In the genomic region with DNA sequence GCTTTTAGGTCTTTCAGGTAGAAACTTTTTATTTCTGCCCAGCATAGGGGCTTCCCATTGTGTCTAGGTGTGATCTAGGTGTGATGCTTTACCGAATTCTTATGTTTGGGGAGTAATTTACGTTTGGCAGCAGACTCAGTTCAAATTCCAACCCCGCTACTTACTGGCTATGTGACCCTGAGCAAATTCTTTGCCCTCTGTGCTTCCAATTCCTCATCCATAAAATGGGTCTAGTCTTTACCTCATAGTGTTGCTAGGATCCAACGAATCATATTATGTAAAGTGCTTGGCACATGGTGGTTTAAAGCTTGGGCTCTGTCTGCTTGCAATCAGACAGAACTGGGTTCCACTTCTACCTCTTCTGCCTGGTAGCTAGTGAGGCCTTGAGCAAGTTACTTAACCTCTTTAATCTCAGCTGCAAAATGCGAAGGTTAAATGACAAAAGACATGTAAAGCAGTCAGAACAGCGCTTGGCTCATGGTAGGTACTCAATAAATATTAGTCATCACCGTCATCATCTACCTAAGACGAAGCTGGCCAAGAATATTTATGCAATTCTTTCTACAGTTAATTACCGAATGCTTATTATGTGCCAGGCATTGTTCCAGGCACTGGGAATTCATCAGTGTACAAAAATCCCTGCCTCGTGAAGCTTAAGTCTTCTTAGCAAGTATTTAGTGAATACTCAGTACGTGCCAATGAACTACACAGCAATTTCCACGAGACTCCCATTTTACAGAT, we compare ENCODE assay signal across 7 cellular contexts. TPM values are rescaled to one million over a fixed set of nuclear protein-coding genes. Genes with fewer than 3 reads are reported as not detected.
DNase-seq lines count a peak whose midpoint lies in the region; ATAC-seq lines count a peak whose summit lies in the region.

No MANE protein-coding gene starts in this region.

- H3K27ac ChIP-seq in iPS-20b (ENCODE audit: low read length): peak overlapping the region; percentile 78

- H3K9me3 ChIP-seq in iPS-20b (ENCODE audit: insufficient read depth, low read depth, low read length): no peaks in the 10 kb centered on the region

- H3K9ac ChIP-seq in iPS-20b (ENCODE audit: low read depth, low read length): peak overlapping the region; percentile 78; the same call in 1 of the 2 replicates

- H3K27me3 Mint-ChIP-seq in activated T-helper 17 cell treated with anti-CD3 and anti-CD28 coated beads, Interleukin-2, amount 50 U/mL, for 72 hours: peaks cover under 1% of the 10 kb centered on the region
- H3K27me3 Mint-ChIP-seq in stimulated activated naive CD8-positive, alpha-beta T cell treated with anti-CD3 and anti-CD28 coated beads, Interleukin-15, amount 100 ng/mL, for 72 hours: peaks cover 30% of the 10 kb centered on the region

- no peak for ATAC-seq in activated T-helper 17 cell treated with anti-CD3 and anti-CD28 coated beads, Interleukin-2, amount 50 U/mL, for 72 hours (replicated peaks)
- no peak for ATAC-seq in stimulated activated naive CD8-positive, alpha-beta T cell treated with anti-CD3 and anti-CD28 coated beads, Interleukin-15, amount 100 ng/mL, for 72 hours

- H3K4me3 Mint-ChIP-seq in activated T-helper 17 cell treated with anti-CD3 and anti-CD28 coated beads, Interleukin-2, amount 50 U/mL, for 72 hours: peak overlapping the region; percentile 90
- H3K4me3 Mint-ChIP-seq in stimulated activated naive CD8-positive, alpha-beta T cell treated with anti-CD3 and anti-CD28 coated beads, Interleukin-15, amount 100 ng/mL, for 72 hours: peak overlapping the region; percentile 83 to 92

- H3K4me1 ChIP-seq in iPS-20b (ENCODE audit: insufficient read depth, low read length): peaks cover 1% of the 10 kb centered on the region; the same call in 1 of the 2 replicates

- no peaks in the 10 kb centered on the region for H3K9me3 Mint-ChIP-seq in activated T-helper 17 cell treated with anti-CD3 and anti-CD28 coated beads, Interleukin-2, amount 50 U/mL, for 72 hours
- H3K9me3 Mint-ChIP-seq in stimulated activated naive CD8-positive, alpha-beta T cell treated with anti-CD3 and anti-CD28 coated beads, Interleukin-15, amount 100 ng/mL, for 72 hours: no peaks in the 10 kb centered on the region

- DNase-seq in HT1080 (ENCODE audit: low read depth): peak; percentile 21
- DNase-seq in stimulated activated naive CD8-positive, alpha-beta T cell treated with anti-CD3 and anti-CD28 coated beads, Interleukin-15, amount 100 ng/mL, for 72 hours: no peak
- no peak for DNase-seq in amniotic stem cell (lab: John Stamatoyannopoulos, UW)
- DNase-seq in NCI-H2171 (lab: John Stamatoyannopoulos, UW): no peak
- no peak for DNase-seq in iPS-NIHi7 (ENCODE audit: extremely low spot score)

- H3K36me3 ChIP-seq in iPS-20b (ENCODE audit: insufficient read depth, low read depth, low read length): peaks cover 42% of the 10 kb centered on the region

- H3K36me3 Mint-ChIP-seq in activated T-helper 17 cell treated with anti-CD3 and anti-CD28 coated beads, Interleukin-2, amount 50 U/mL, for 72 hours (ENCODE audit: low read depth): peaks cover 40% of the 10 kb centered on the region

- H3K4me3 ChIP-seq in iPS-20b (ENCODE audit: low read length): peak overlapping the region; percentile 95

- H3K27me3 ChIP-seq in iPS-20b (ENCODE audit: insufficient read depth, low read length): no peaks in the 10 kb centered on the region; the same call in 1 of the 2 replicates

- peak overlapping the region; percentile 85 for H3K27ac Mint-ChIP-seq in activated T-helper 17 cell treated with anti-CD3 and anti-CD28 coated beads, Interleukin-2, amount 50 U/mL, for 72 hours
- peak overlapping the region; percentile 79 to 89 for H3K27ac Mint-ChIP-seq in stimulated activated naive CD8-positive, alpha-beta T cell treated with anti-CD3 and anti-CD28 coated beads, Interleukin-15, amount 100 ng/mL, for 72 hours

- H3K4me1 Mint-ChIP-seq in activated T-helper 17 cell treated with anti-CD3 and anti-CD28 coated beads, Interleukin-2, amount 50 U/mL, for 72 hours: peaks cover 44% of the 10 kb centered on the region
- peaks cover 55% of the 10 kb centered on the region for H3K4me1 Mint-ChIP-seq in stimulated activated naive CD8-positive, alpha-beta T cell treated with anti-CD3 and anti-CD28 coated beads, Interleukin-15, amount 100 ng/mL, for 72 hours

RNA-seq across cellular contexts. Expression of a gene that starts 1.0 kb away (rescaled TPM):
- total RNA-seq in HT1080 (2014; rRNA removed; shearing (Covaris generic)): 34.6 and 48.4 TPM in 2 replicates
- polyA plus RNA-seq in HT1080 (2015; cell fraction: cytosol; rRNA removed): 54.1 and 56.8 TPM in 2 replicates
- polyA plus RNA-seq in HT1080 (2015; cell fraction: nucleus; rRNA removed): 81.5 and 91.4 TPM in 2 replicates
- total RNA-seq in activated T-helper 17 cell treated with anti-CD3 and anti-CD28 coated beads, Interleukin-2, amount 50 U/mL, for 72 hours: 10 to 100 TPM; 29.2 to 51.5 TPM

RNA-seq across cellular contexts. Expression of a gene that starts 25.6 kb away (rescaled TPM):
- total RNA-seq in HT1080 (2014; rRNA removed; shearing (Covaris generic)): not detected in 2 replicates
- polyA plus RNA-seq in HT1080 (2015; cell fraction: cytosol; rRNA removed): not detected in 2 replicates
- polyA plus RNA-seq in HT1080 (2015; cell fraction: nucleus; rRNA removed): not detected in 2 replicates
- not detected for total RNA-seq in activated T-helper 17 cell treated with anti-CD3 and anti-CD28 coated beads, Interleukin-2, amount 50 U/mL, for 72 hours
